24 cellular contexts compared by ENCODE assay signal in the genomic region with DNA sequence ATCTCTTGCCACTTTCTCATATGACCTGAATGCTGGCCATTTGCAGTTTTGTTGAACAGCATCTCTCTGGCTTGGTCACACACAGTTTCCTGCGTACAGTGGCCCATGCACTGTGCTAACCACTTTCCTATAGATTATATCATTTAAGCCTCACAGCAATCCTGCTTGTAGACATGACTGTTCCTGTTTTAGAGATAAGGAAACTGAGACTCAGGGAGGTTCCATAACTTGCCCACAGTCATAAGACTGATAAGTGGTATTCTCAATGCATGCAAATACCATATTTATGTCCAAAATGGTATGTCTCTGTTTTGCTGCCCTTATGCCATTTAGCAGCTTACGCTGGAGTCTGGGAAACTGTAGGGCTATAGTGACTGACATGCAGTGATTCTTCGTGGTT.
"Had no signal": no experiment of that assay in that cellular context is flagged by ENCODE, and none has a peak within 500 bp of the region (broad histone marks: within the 10 kb centered on the region; RNA-seq: fewer than 3 reads in every experiment).

No MANE protein-coding gene starts in this region.

- H3K9me3 Mint-ChIP-seq: mesothelial cell of epicardium; naive B cell; natural killer cell; stimulated activated memory B cell treated with anti-CD40 and anti-IgM and Interleukin-4, amounts not matched to agents 10 μg/mL and 1 μg/mL and 100 μg/mL, for 72 hours; stimulated activated naive CD8-positive, alpha-beta T cell treated with anti-CD3 and anti-CD28 coated beads, Interleukin-15, amount 100 ng/mL, for 72 hours had no signal

- DNase-seq: islet precursor cell; left ventricle myocardium inferior; mesendoderm; naive B cell; natural killer cell; ovary; right lobe of liver; stimulated activated CD4-positive, alpha-beta T cell treated with anti-CD3 and anti-CD28 coated beads, Interleukin-1b, Interleukin-23, amount 100 ng/mL, for 48 hours; stimulated activated CD4-positive, alpha-beta T cell treated with anti-CD3 and anti-CD28 coated beads, Interleukin-2, amount 100 ng/mL, for 48 hours; stimulated activated CD4-positive, alpha-beta T cell treated with anti-CD3 and anti-CD28 coated beads, Interleukin-4, amount 100 ng/mL, for 4 hours; stimulated activated CD8-positive, alpha-beta memory T cell treated with anti-CD3 and anti-CD28 coated beads, Interleukin-4, amount 100 ng/mL, for 48 hours; stimulated activated naive CD4-positive, alpha-beta T cell treated with Interleukin-2 at 50 U/mL for 16 hours; stimulated activated naive CD8-positive, alpha-beta T cell treated with anti-CD3 and anti-CD28 coated beads, Interleukin-15, amount 100 ng/mL, for 72 hours; substantia nigra; thyroid gland; transverse colon; upper lobe of right lung had no signal

- H3K36me3 Mint-ChIP-seq: mesothelial cell of epicardium; natural killer cell; stimulated activated memory B cell treated with anti-CD40 and anti-IgM and Interleukin-4, amounts not matched to agents 10 μg/mL and 1 μg/mL and 100 μg/mL, for 72 hours had no signal

- H3K27me3 ChIP-seq: ovary, right atrium auricular region, right lobe of liver, thyroid gland, transverse colon, upper lobe of right lung had no signal

- H3K27ac ChIP-seq: left ventricle myocardium inferior, ovary, right atrium auricular region, right lobe of liver, thyroid gland, transverse colon, upper lobe of right lung had no signal

- H3K9me3 ChIP-seq: left ventricle myocardium inferior, ovary, right atrium auricular region, right lobe of liver, thyroid gland, transverse colon, upper lobe of right lung had no signal

- ATAC-seq: natural killer cell; right lobe of liver; stimulated activated memory B cell treated with anti-CD40 and anti-IgM and Interleukin-4, amounts not matched to agents 10 μg/mL and 1 μg/mL and 100 μg/mL, for 72 hours; stimulated activated naive CD8-positive, alpha-beta T cell treated with anti-CD3 and anti-CD28 coated beads, Interleukin-15, amount 100 ng/mL, for 72 hours; upper lobe of right lung had no signal

- H3K4me1 Mint-ChIP-seq: naive B cell; natural killer cell; stimulated activated memory B cell treated with anti-CD40 and anti-IgM and Interleukin-4, amounts not matched to agents 10 μg/mL and 1 μg/mL and 100 μg/mL, for 72 hours; stimulated activated naive CD8-positive, alpha-beta T cell treated with anti-CD3 and anti-CD28 coated beads, Interleukin-15, amount 100 ng/mL, for 72 hours had no signal

- H3K27ac Mint-ChIP-seq: mesothelial cell of epicardium; naive B cell; natural killer cell; progenitor cell of endocrine pancreas; stimulated activated memory B cell treated with anti-CD40 and anti-IgM and Interleukin-4, amounts not matched to agents 10 μg/mL and 1 μg/mL and 100 μg/mL, for 72 hours; stimulated activated naive CD8-positive, alpha-beta T cell treated with anti-CD3 and anti-CD28 coated beads, Interleukin-15, amount 100 ng/mL, for 72 hours had no signal

- FAIRE-seq: urothelium cell line had no signal

- H3K4me2 ChIP-seq: smooth muscle cell had no signal

- H3K36me3 ChIP-seq: left ventricle myocardium inferior, ovary, right atrium auricular region, right lobe of liver, thyroid gland, transverse colon, upper lobe of right lung had no signal

- H3K27me3 Mint-ChIP-seq: naive B cell; progenitor cell of endocrine pancreas; stimulated activated memory B cell treated with anti-CD40 and anti-IgM and Interleukin-4, amounts not matched to agents 10 μg/mL and 1 μg/mL and 100 μg/mL, for 72 hours; stimulated activated naive CD8-positive, alpha-beta T cell treated with anti-CD3 and anti-CD28 coated beads, Interleukin-15, amount 100 ng/mL, for 72 hours had no signal

- H3K4me3 ChIP-seq: left ventricle myocardium inferior, lung, ovary, right atrium auricular region, right lobe of liver, smooth muscle cell, thyroid gland, transverse colon, upper lobe of right lung had no signal

- H3K4me1 ChIP-seq: right atrium auricular region, right lobe of liver, thyroid gland, transverse colon, upper lobe of right lung had no signal

- H3K4me3 Mint-ChIP-seq: mesothelial cell of epicardium; naive B cell; natural killer cell; stimulated activated memory B cell treated with anti-CD40 and anti-IgM and Interleukin-4, amounts not matched to agents 10 μg/mL and 1 μg/mL and 100 μg/mL, for 72 hours; stimulated activated naive CD8-positive, alpha-beta T cell treated with anti-CD3 and anti-CD28 coated beads, Interleukin-15, amount 100 ng/mL, for 72 hours had no signal
